6 cellular contexts compared by ENCODE assay signal in the genomic region with DNA sequence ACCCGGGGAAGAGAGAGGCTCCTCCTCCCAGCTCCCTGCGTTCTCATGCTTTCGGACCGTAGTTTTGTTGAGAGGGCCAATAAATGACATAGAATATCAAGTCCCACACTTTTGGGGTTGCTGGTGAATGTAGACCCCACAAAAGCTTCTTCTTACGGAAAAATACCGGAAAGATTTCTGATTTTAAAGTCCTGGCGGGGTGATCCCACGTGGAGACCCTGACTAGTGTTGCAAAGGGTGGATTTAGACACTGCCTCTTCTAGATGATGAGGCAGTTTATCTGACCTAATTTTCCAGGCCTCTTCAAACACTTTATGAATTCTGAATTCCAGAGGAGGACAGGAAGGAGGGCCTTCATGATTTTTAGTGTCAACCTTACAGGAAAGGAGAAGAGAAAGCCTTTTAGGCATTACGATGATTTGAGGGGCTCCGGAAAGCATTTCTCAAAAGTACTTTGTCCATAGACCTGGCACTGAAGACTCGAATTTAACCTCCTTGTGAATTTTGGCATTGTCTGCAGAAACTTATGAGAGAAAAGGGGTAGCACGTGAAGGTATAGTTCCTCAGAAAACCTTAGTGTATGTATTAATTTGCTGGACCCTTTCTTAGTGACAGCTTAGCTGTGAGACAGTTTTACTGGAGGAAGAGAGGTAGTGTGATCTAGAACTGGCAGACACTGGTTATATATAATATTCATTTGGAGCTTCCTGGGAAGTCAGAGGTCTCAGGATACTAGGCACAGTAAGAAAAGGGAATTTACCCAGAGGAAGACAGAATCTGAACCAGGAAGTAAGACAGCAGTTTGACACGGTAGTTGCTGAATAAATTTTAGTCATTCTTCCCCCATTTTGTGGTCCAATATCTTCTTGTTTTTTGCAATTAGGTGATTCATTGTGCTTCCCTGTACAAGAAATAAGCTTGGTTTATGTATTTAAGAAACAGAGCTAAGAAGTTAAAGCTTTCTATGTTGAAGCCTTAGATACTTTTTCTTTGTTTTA. TPM values are rescaled to one million over a fixed set of nuclear protein-coding genes. Genes with fewer than 3 reads are reported as not detected.
A peak's percentile ranks its signal among the peaks of the same experiment; 100 is the strongest.
DNase-seq lines count a peak whose midpoint lies in the region; ATAC-seq and TF ChIP-seq lines count a peak whose summit lies in the region.

No MANE protein-coding gene starts in this region.

- no peaks in the 10 kb centered on the region for H3K9me2 ChIP-seq in PC-3 (replicated peaks; ENCODE audit: low read length)

- CTCF ChIA-PET in PC-3 (lab: Charles Lee): interaction anchor here (1.1 kb wide), 1 partner anchor 9 kb away, joined by 6 read pairs; no protein-coding TSS in a partner anchor

- H3K4me2 ChIP-seq in PC-3 (ENCODE audit: low read length): peak overlapping the region; percentile 96

- ATAC-seq in PC-3: peak; percentile 2; the same call in 1 of the 2 replicates

- no peak for TF ChIP-seq CTCF in PC-3 (conservative IDR thresholded peaks at IDR 0.05; ENCODE audit: low read depth, low read length)

- peaks cover 11% of the 10 kb centered on the region; the same call in 1 of the 2 replicates for H3K36me3 ChIP-seq in PC-3 (ENCODE audit: low read depth, low read length)
- peaks cover 6 to 20% (median 15%) of the 10 kb centered on the region in 5 donors for H3K36me3 ChIP-seq in subcutaneous abdominal adipose tissue (ENCODE audit: control insufficient read depth in 5 of 5, insufficient read depth in 5 of 5, low read length in 5 of 5)

- H2AFZ ChIP-seq in PC-3 (ENCODE audit: low read length): peak overlapping the region; percentile 99

- peaks cover 37% of the 10 kb centered on the region for H3K4me1 Mint-ChIP-seq in activated naive CD4-positive, alpha-beta T cell treated with anti-CD3 and anti-CD28 coated beads, Interleukin-2, amount 50 U/mL, for 24 hours

- DNase-seq in activated naive CD4-positive, alpha-beta T cell (lab: John Stamatoyannopoulos, UW): no peak
- DNase-seq in PC-3: no peak
- DNase-seq in fibroblast of peridontal ligament (ENCODE audit: extremely low read depth): peak; percentile 62
- no peak for DNase-seq in putamen (ENCODE audit: low spot score)

- H3K27ac Mint-ChIP-seq in activated naive CD4-positive, alpha-beta T cell treated with anti-CD3 and anti-CD28 coated beads, Interleukin-2, amount 50 U/mL, for 24 hours: peak overlapping the region; percentile 93

- H4K20me1 ChIP-seq in PC-3 (ENCODE audit: low read length): no peaks in the 10 kb centered on the region

- H3K4me3 ChIP-seq in PC-3 (ENCODE audit: low read length) (peak overlapping the region; percentile 89), subcutaneous abdominal adipose tissue (ENCODE audit: low read depth in 1 of 5, low read length in 5 of 5) (peak overlapping the region; percentile 77 to 92 (median 86))

- H3K79me2 ChIP-seq in PC-3 (ENCODE audit: low read length): peaks cover 50% of the 10 kb centered on the region

- H3K4me3 Mint-ChIP-seq in activated naive CD4-positive, alpha-beta T cell treated with anti-CD3 and anti-CD28 coated beads, Interleukin-2, amount 50 U/mL, for 24 hours: peak overlapping the region; percentile 92

- H3K9ac ChIP-seq in PC-3 (ENCODE audit: low read length): peak overlapping the region; percentile 90
- H3K9ac ChIP-seq in subcutaneous abdominal adipose tissue (ENCODE audit: low read length in 5 of 5): peak overlapping the region; percentile 87 to 99 (median 94)

- no peaks in the 10 kb centered on the region for H3K27me3 ChIP-seq in PC-3 (ENCODE audit: low read length)
- no peaks in the 10 kb centered on the region for H3K27me3 ChIP-seq in subcutaneous abdominal adipose tissue (ENCODE audit: control insufficient read depth in 5 of 5, insufficient read depth in 4 of 5, low read length in 5 of 5)

- H3K27me3 Mint-ChIP-seq in activated naive CD4-positive, alpha-beta T cell treated with anti-CD3 and anti-CD28 coated beads, Interleukin-2, amount 50 U/mL, for 24 hours: no peaks in the 10 kb centered on the region

- no TSS peak for BruUV-seq in PC-3 (replicated peaks; lab: Mats Ljungman, UMichigan)

- H3K4me1 ChIP-seq in PC-3 (ENCODE audit: insufficient read depth, low read length) (peaks cover 27% of the 10 kb centered on the region), subcutaneous abdominal adipose tissue (ENCODE audit: control insufficient read depth in 5 of 5, insufficient read depth in 5 of 5, low read length in 5 of 5) (peaks cover 6 to 32% (median 28%) of the 10 kb centered on the region in 5 donors)

- peak overlapping the region; percentile 80 for H3K27ac ChIP-seq in PC-3 (ENCODE audit: low read length)
- peak overlapping the region; percentile 88 for H3K27ac ChIP-seq in subcutaneous abdominal adipose tissue (ENCODE audit: low read depth, low read length)

- H3F3A ChIP-seq in PC-3 (ENCODE audit: low read length, unreplicated experiment): no peaks in the 10 kb centered on the region

- POLR2A ChIA-PET in PC-3 (lab: Charles Lee; ENCODE audit: unreplicated experiment): interaction anchor here (0.6 to 2.3 kb wide), 2 partner anchors 8 to 9 kb away, joined by 3 to 7 read pairs; no protein-coding TSS in a partner anchor

- intact Hi-C loops in PC-3 (cut with micrococcal nuclease): loop anchor here (1.0 kb wide), 1 partner anchor 8 kb away; no protein-coding TSS in a partner anchor

- peaks cover 12% of the 10 kb centered on the region for H3K36me3 Mint-ChIP-seq in activated naive CD4-positive, alpha-beta T cell treated with anti-CD3 and anti-CD28 coated beads, Interleukin-2, amount 50 U/mL, for 24 hours

- H3K9me3 Mint-ChIP-seq in activated naive CD4-positive, alpha-beta T cell treated with anti-CD3 and anti-CD28 coated beads, Interleukin-2, amount 50 U/mL, for 24 hours: no peaks in the 10 kb centered on the region

- H3K9me3 ChIP-seq in PC-3 (ENCODE audit: low read length) (no peaks in the 10 kb centered on the region), subcutaneous abdominal adipose tissue (ENCODE audit: control insufficient read depth in 5 of 5, low read length in 5 of 5) (no peaks in the 10 kb centered on the region)

RNA-seq across cellular contexts. Expression of a gene that starts 0.9 kb away (rescaled TPM):
- total RNA-seq in PC-3 (2014; rRNA removed): 21.0 and 27.7 TPM in 2 replicates

RNA-seq across cellular contexts. Expression of a gene that starts 15.7 kb away (rescaled TPM):
- 23.5 and 32.0 TPM in 2 replicates for total RNA-seq in PC-3 (2014; rRNA removed)

RNA-seq across cellular contexts. Expression of a gene that starts 22.4 kb away (rescaled TPM):
- total RNA-seq in PC-3 (2014; rRNA removed): 0.35 and 0.80 TPM in 2 replicates

RNA-seq across cellular contexts. Expression of a gene that starts 49.6 kb away (rescaled TPM):
- 6.2 and 7.7 TPM in 2 replicates for total RNA-seq in PC-3 (2014; rRNA removed)
